In the genomic region with DNA sequence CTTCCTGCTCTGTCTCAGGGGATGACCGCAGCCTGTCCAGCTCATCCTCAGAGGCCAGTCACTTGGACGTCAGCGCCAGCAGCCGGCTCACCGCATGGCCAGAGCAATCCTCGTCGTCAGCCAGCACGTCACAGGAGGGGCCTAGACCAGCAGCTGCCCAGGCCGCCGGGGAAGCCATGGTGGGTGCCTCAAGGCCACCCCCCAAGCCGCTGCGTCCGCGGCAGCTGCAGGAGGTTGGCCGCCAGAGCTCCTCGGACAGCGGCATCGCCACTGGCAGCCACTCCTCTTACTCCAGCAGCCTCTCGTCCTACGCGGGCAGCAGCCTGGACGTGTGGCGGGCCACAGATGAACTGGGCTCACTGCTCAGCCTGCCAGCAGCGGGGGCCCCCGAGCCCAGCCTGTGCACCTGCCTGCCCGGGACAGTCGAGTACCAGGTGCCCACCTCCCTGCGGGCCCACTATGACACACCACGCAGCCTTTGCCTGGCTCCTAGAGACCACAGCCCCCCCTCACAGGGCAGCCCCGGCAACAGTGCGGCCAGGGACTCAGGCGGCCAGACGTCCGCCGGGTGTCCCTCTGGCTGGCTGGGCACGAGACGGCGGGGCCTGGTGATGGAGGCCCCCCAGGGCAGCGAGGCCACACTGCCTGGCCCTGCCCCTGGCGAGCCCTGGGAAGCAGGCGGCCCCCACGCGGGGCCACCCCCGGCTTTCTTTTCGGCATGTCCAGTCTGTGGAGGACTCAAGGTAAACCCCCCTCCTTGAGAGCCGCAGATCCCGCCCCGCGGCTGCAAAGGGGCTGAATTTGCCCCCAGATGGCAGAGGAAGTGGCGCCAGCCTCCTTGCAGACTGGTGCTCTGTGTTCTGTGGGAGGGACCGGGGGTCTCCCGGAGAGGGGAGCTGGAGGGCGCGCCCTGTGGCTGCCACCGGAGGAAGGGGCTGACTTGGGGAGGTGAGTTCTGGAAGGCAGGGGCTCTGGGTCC, we compare ENCODE assay signal across 20 cellular contexts. TPM values are rescaled to one million over a fixed set of nuclear protein-coding genes. Genes with fewer than 3 reads are reported as not detected.
"Had no signal": no experiment of that assay in that cellular context is flagged by ENCODE, and none has a peak within 500 bp of the region (broad histone marks: within the 10 kb centered on the region; RNA-seq: fewer than 3 reads in every experiment).

No MANE protein-coding gene starts in this region.

- H3K4me3 Mint-ChIP-seq: activated CD4-positive, alpha-beta T cell treated with anti-CD3 and anti-CD28 coated beads, Interleukin-2, amount 10 ng/mL, durations not matched to agents 7 days and 5 days; activated naive CD4-positive, alpha-beta T cell treated with anti-CD3 and anti-CD28 coated beads for 36 hours; activated naive CD8-positive, alpha-beta T cell treated with anti-CD3 and anti-CD28 coated beads, Interleukin-2, amount 50 U/mL, for 24 hours; effector memory CD8-positive, alpha-beta T cell; naive thymus-derived CD4-positive, alpha-beta T cell; stimulated activated naive CD8-positive, alpha-beta T cell treated with anti-CD3 and anti-CD28 coated beads, Interleukin-15, amount 100 ng/mL, for 72 hours; type B pancreatic cell had no signal

- H3K9me3 Mint-ChIP-seq: activated CD4-positive, alpha-beta T cell treated with anti-CD3 and anti-CD28 coated beads, Interleukin-2, amount 10 ng/mL, durations not matched to agents 7 days and 5 days; activated naive CD4-positive, alpha-beta T cell treated with anti-CD3 and anti-CD28 coated beads for 36 hours; activated naive CD8-positive, alpha-beta T cell treated with anti-CD3 and anti-CD28 coated beads, Interleukin-2, amount 50 U/mL, for 24 hours; activated T-helper 2 cell treated with anti-CD3 and anti-CD28 coated beads, Interferon-gamma antibody, Interleukin-2, Interleukin-4, amounts not matched to agents 10 μg/mL and 5 μg/mL and 100 μg/mL, durations not matched to agents 14 hours and 24 hours and 36 hours; effector memory CD8-positive, alpha-beta T cell; stimulated activated naive CD8-positive, alpha-beta T cell treated with anti-CD3 and anti-CD28 coated beads, Interleukin-15, amount 100 ng/mL, for 72 hours; type B pancreatic cell had no signal

- DNase-seq: activated CD4-positive, alpha-beta T cell treated with anti-CD3 and anti-CD28 coated beads, Interleukin-2, amount 10 ng/mL, durations not matched to agents 7 days and 5 days; activated CD4-positive, CD25-positive, alpha-beta regulatory T cell; activated naive CD4-positive, alpha-beta T cell treated with anti-CD3 and anti-CD28 coated beads for 36 hours; activated naive CD8-positive, alpha-beta T cell treated with anti-CD3 and anti-CD28 coated beads, Interleukin-2, amount 50 U/mL, for 24 hours; aorta; dermis blood vessel endothelial cell; effector memory CD8-positive, alpha-beta T cell; left colon; naive thymus-derived CD4-positive, alpha-beta T cell; small intestine; stimulated activated CD4-positive, alpha-beta T cell treated with anti-CD3 and anti-CD28 coated beads, Interleukin-4, amount 100 ng/mL, for 4 hours; stimulated activated CD8-positive, alpha-beta memory T cell treated with anti-CD3 and anti-CD28 coated beads, Interleukin-4, amount 100 ng/mL, for 48 hours; stimulated activated naive CD8-positive, alpha-beta T cell treated with anti-CD3 and anti-CD28 coated beads, Interleukin-15, amount 100 ng/mL, for 72 hours; SW 1271 had no signal

- H3K36me3 Mint-ChIP-seq: naive thymus-derived CD4-positive, alpha-beta T cell; type B pancreatic cell had no signal

- H3K4me1 Mint-ChIP-seq: activated CD4-positive, alpha-beta T cell treated with anti-CD3 and anti-CD28 coated beads, Interleukin-2, amount 10 ng/mL, durations not matched to agents 7 days and 5 days; activated naive CD8-positive, alpha-beta T cell treated with anti-CD3 and anti-CD28 coated beads, Interleukin-2, amount 50 U/mL, for 24 hours had no signal

- H3K27ac Mint-ChIP-seq: activated CD4-positive, alpha-beta T cell treated with anti-CD3 and anti-CD28 coated beads, Interleukin-2, amount 10 ng/mL, durations not matched to agents 7 days and 5 days; activated naive CD4-positive, alpha-beta T cell treated with anti-CD3 and anti-CD28 coated beads for 36 hours; activated naive CD8-positive, alpha-beta T cell treated with anti-CD3 and anti-CD28 coated beads, Interleukin-2, amount 50 U/mL, for 24 hours; activated T-helper 2 cell treated with anti-CD3 and anti-CD28 coated beads, Interferon-gamma antibody, Interleukin-2, Interleukin-4, amounts not matched to agents 10 μg/mL and 5 μg/mL and 100 μg/mL, durations not matched to agents 14 hours and 24 hours and 36 hours; effector memory CD8-positive, alpha-beta T cell; naive thymus-derived CD4-positive, alpha-beta T cell; stimulated activated naive CD8-positive, alpha-beta T cell treated with anti-CD3 and anti-CD28 coated beads, Interleukin-15, amount 100 ng/mL, for 72 hours; type B pancreatic cell had no signal

RNA-seq across cellular contexts. Expression of gene DOK7, which starts 29.9 kb away (rescaled TPM):
- total RNA-seq: activated CD4-positive, alpha-beta T cell treated with anti-CD3 and anti-CD28 coated beads, Interleukin-2, amount 10 ng/mL, durations not matched to agents 7 days and 5 days; activated CD8-positive, alpha-beta memory T cell treated with anti-CD3 and anti-CD28 coated beads for 36 hours; activated naive CD4-positive, alpha-beta T cell treated with anti-CD3 and anti-CD28 coated beads for 36 hours; activated T-helper 2 cell treated with anti-CD3 and anti-CD28 coated beads, Interferon-gamma antibody, Interleukin-2, Interleukin-4, amounts not matched to agents 10 μg/mL and 5 μg/mL and 100 μg/mL, durations not matched to agents 14 hours and 24 hours and 36 hours; lung microvascular endothelial cell; naive thymus-derived CD4-positive, alpha-beta T cell; T-helper 2 cell treated with Interferon-gamma antibody and Interleukin-4, amounts not matched to agents 100 ng/mL and 5 ng/mL, for 36 hours had no signal
- polyA plus RNA-seq: naive thymus-derived CD4-positive, alpha-beta T cell had no signal

RNA-seq across cellular contexts. Expression of gene HGFAC, which starts 51.3 kb away (rescaled TPM):
- total RNA-seq: activated CD8-positive, alpha-beta memory T cell treated with anti-CD3 and anti-CD28 coated beads for 36 hours; activated naive CD4-positive, alpha-beta T cell treated with anti-CD3 and anti-CD28 coated beads for 36 hours; activated T-helper 2 cell treated with anti-CD3 and anti-CD28 coated beads, Interferon-gamma antibody, Interleukin-2, Interleukin-4, amounts not matched to agents 10 μg/mL and 5 μg/mL and 100 μg/mL, durations not matched to agents 14 hours and 24 hours and 36 hours; bronchial epithelial cell; left colon; T-helper 2 cell treated with Interferon-gamma antibody and Interleukin-4, amounts not matched to agents 100 ng/mL and 5 ng/mL, for 36 hours had no signal
- polyA plus RNA-seq: naive thymus-derived CD4-positive, alpha-beta T cell had no signal
